23 cellular contexts compared by ENCODE assay signal in the genomic region with DNA sequence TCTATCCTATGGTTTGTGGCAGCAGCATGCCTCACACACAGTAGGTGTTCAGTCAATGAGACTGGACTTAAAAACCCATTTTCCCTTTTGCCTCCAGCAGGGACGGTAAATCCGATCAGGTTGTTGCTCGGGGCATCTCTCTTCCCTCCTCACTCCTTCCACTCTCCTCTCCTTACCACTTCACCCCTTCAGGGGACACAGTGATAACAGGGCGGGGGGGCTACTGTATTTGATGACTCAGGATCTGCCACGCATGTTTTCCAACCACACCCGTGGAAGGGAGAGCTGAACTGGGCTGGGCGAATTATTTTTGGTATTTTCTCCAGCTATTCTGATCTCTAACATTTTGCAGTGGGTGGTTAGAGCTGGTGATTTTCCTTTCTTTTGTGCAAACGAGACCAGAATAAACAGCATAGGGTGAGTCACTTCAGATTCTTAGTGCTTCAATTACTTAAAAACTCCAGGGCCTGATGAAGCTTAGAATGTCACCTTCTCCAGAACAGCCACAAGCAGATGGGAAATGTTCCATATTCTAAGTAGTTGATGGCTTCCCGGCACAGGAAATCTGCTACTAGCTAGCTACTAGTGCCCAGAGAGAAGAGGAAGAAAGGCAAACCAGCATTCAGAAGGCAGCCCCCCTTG.
DNase-seq lines count a peak whose midpoint lies in the region; ATAC-seq and TF ChIP-seq lines count a peak whose summit lies in the region.
"Had no signal": no experiment of that assay in that cellular context is flagged by ENCODE, and none has a peak within 500 bp of the region (broad histone marks: within the 10 kb centered on the region; RNA-seq: fewer than 3 reads in every experiment).

No MANE protein-coding gene starts in this region.

- H3K27ac ChIP-seq in left lung (no peak overlapping the region), thoracic aorta (peak overlapping the region in 1 of 2 donors; percentile 37)
- H3K27ac ChIP-seq: BLaER1 treated with 17β-estradiol and CSF1 and Interleukin-3, amounts not matched to agents 10 nM and 100 nM; breast epithelium; sigmoid colon; upper lobe of right lung had no signal

- H3K9me3 ChIP-seq in left lung (no peaks in the 10 kb centered on the region), thoracic aorta (no peaks in the 10 kb centered on the region)
- H3K9me3 ChIP-seq: BLaER1 treated with 17β-estradiol and CSF1 and Interleukin-3, amounts not matched to agents 10 nM and 100 nM; breast epithelium; mucosa of descending colon; sigmoid colon; upper lobe of right lung had no signal

- no peak overlapping the region for H3K4me3 ChIP-seq in left lung
- H3K4me3 ChIP-seq in thoracic aorta: peak overlapping the region; percentile 9
- H3K4me3 ChIP-seq: BLaER1 treated with 17β-estradiol and CSF1 and Interleukin-3, amounts not matched to agents 10 nM and 100 nM; breast epithelium; mucosa of descending colon; sigmoid colon; upper lobe of right lung had no signal

- H3K27me3 ChIP-seq in left lung (peaks cover 0 to 8% of the 10 kb centered on the region in 2 donors), thoracic aorta (replicated peaks; ENCODE audit: insufficient read depth) (no peaks in the 10 kb centered on the region)
- H3K27me3 ChIP-seq: BLaER1 treated with 17β-estradiol and CSF1 and Interleukin-3, amounts not matched to agents 10 nM and 100 nM; sigmoid colon had no signal

- ATAC-seq in left lung (peak; percentile 18), thoracic aorta (ENCODE audit: insufficient number of reproducible peaks, low FRiP score, low read depth) (peak; percentile 54), GM21619 (IDR thresholded peaks at IDR 0.05; ENCODE audit: unreplicated experiment) (no peak), HG02623 (IDR thresholded peaks at IDR 0.05; ENCODE audit: unreplicated experiment) (no peak), HG03442 (IDR thresholded peaks at IDR 0.05; ENCODE audit: unreplicated experiment) (no peak)
- ATAC-seq: activated naive CD8-positive, alpha-beta T cell treated with anti-CD3 and anti-CD28 coated beads, Interleukin-2, amount 50 U/mL, for 24 hours; mucosa of descending colon; upper lobe of right lung had no signal

- intact Hi-C loops in left lung (cut with DNase I): no loop called here

- H3K36me3 ChIP-seq in left lung (no peaks in the 10 kb centered on the region), thoracic aorta (no peaks in the 10 kb centered on the region)
- H3K36me3 ChIP-seq: BLaER1 treated with 17β-estradiol and CSF1 and Interleukin-3, amounts not matched to agents 10 nM and 100 nM; breast epithelium; sigmoid colon; upper lobe of right lung had no signal

- DNase-seq in EH (ENCODE audit: low read depth) (peak; percentile 44), astrocyte of the hippocampus (ENCODE audit: low read depth, low spot score) (peak; percentile 74), left lung (no peak), thoracic aorta (ENCODE audit: low spot score) (no peak), D341Med (ENCODE audit: low spot score) (no peak)
- DNase-seq: activated CD4-positive, alpha-beta T cell treated with anti-CD3 and anti-CD28 coated beads for 4 hours; activated gamma-delta T cell treated with Interleukin-2 at 50 U/mL for 16 hours; activated naive CD8-positive, alpha-beta T cell treated with anti-CD3 and anti-CD28 coated beads, Interleukin-2, amount 50 U/mL, for 24 hours; activated T-cell treated with anti-CD3 and anti-CD28 coated beads, Interleukin-2, amount 50 U/mL, for 24 hours; effector CD4-positive, alpha-beta T cell; GOT3; mucosa of descending colon; NCI-H146; NCI-H2171 treated with DMSO at 0.1 percent for 48 hours; NCI-H524 treated with DMSO at 0.1 percent for 48 hours; sigmoid colon; stimulated activated CD8-positive, alpha-beta memory T cell treated with anti-CD3 and anti-CD28 coated beads, Interleukin-4, amount 100 ng/mL, for 48 hours; upper lobe of right lung had no signal

- H3K4me1 ChIP-seq in left lung: no peaks in the 10 kb centered on the region
- peaks cover 12 to 26% of the 10 kb centered on the region in 2 donors for H3K4me1 ChIP-seq in thoracic aorta (ENCODE audit: control insufficient read depth in 1 of 2, low read depth in 2 of 2)
- H3K4me1 ChIP-seq: breast epithelium, sigmoid colon, upper lobe of right lung had no signal

- TF ChIP-seq CTCF in left lung (IDR thresholded peaks at IDR 0.05) (no peak), thoracic aorta (IDR thresholded peaks at IDR 0.05) (no peak)

Comparison
In these comparisons a context has a peak if more than half of its experiments do, and no peak if none do; other contexts are left out.
1. DNase-seq: peak in EH (single experiment) and astrocyte of the hippocampus (single experiment); none in left lung (0 of 2), thoracic aorta (single experiment) and D341Med (single experiment).
2. ATAC-seq: peak in left lung (single experiment) and thoracic aorta (single experiment); none in GM21619 (single experiment), HG02623 (single experiment) and HG03442 (single experiment).